In genomic region chr1:154940880-154941228, GRCh38 we compare ENCODE assay signal across 15 cellular contexts. TPM values are rescaled to one million over a fixed set of nuclear protein-coding genes. Genes with fewer than 3 reads are reported as not detected.
DNase-seq lines count a peak whose midpoint lies in the region; TF ChIP-seq lines count a peak whose summit lies in the region.
"Had no signal": no experiment of that assay in that cellular context is flagged by ENCODE, and none has a peak within 500 bp of the region (broad histone marks: within the 10 kb centered on the region; RNA-seq: fewer than 3 reads in every experiment).

No MANE protein-coding gene starts in this region.

- peak overlapping the region; percentile 9 for H3K27ac Mint-ChIP-seq in neural crest cell (ENCODE audit: unreplicated experiment)

- peak overlapping the region; percentile 84 for H3K27ac ChIP-seq in KMS-11
- H3K27ac ChIP-seq: PC-9 had no signal

- H3K4me3 ChIP-seq in KMS-11 (IDR thresholded peaks at IDR 0.05; ENCODE audit: insufficient read depth, low read depth, low read length) (no peak overlapping the region), adipocyte (ENCODE audit: low read length) (peak overlapping the region; percentile 41)
- H3K4me3 ChIP-seq: lower lobe of right lung, PC-9, sigmoid colon had no signal

- no peaks in the 10 kb centered on the region for H3K36me3 ChIP-seq in KMS-11 (ENCODE audit: insufficient read depth)
- no peaks in the 10 kb centered on the region for H3K36me3 ChIP-seq in adipocyte (ENCODE audit: control insufficient read depth, insufficient read depth, low read length, severe bottlenecking)

- DNase-seq in COLO829 (ENCODE audit: low spot score) (peak; percentile 47), adipocyte (ENCODE audit: low read depth) (no peak), neural crest cell (ENCODE audit: low read depth, low spot score) (no peak), HuH-7 (ENCODE audit: low spot score) (no peak), NCI-H446 treated with DMSO at 0.1 percent for 48 hours (lab: John Stamatoyannopoulos, UW) (no peak), germinal center (ENCODE audit: low spot score) (no peak), dedifferentiated amniotic fluid mesenchymal stem cell (ENCODE audit: extremely low spot score) (no peak)
- DNase-seq: central memory CD4-positive, alpha-beta T cell; DMS79; lower lobe of right lung; NCI-H1694 treated with DMSO at 0.1 percent for 48 hours; PC-9; sigmoid colon; stimulated activated CD8-positive, alpha-beta memory T cell treated with anti-CD3 and anti-CD28 coated beads, Interleukin-4, amount 100 ng/mL, for 48 hours had no signal

- TF ChIP-seq CTCF in KMS-11 (conservative IDR thresholded peaks at IDR 0.05; ENCODE audit: low read depth, low read length) (no peak), neural crest cell (conservative IDR thresholded peaks at IDR 0.05) (no peak)

- no peak overlapping the region; the same call in 1 of the 2 replicates for H2AFZ ChIP-seq in KMS-11 (ENCODE audit: low read depth)
- H2AFZ ChIP-seq: PC-9 had no signal

- no peaks in the 10 kb centered on the region for H3K9me3 Mint-ChIP-seq in neural crest cell

- no peaks in the 10 kb centered on the region for H3K27me3 Mint-ChIP-seq in neural crest cell (ENCODE audit: low read depth)

- H3K9me3 ChIP-seq in adipocyte (ENCODE audit: control insufficient read depth, low read length) = no peaks in the 10 kb centered on the region
- H3K9me3 ChIP-seq: lower lobe of right lung, sigmoid colon had no signal

- H3K4me3 Mint-ChIP-seq in neural crest cell = peak overlapping the region; percentile 80

- no peak overlapping the region; the same call in 1 of the 2 replicates for H3K9ac ChIP-seq in KMS-11
- peak overlapping the region; percentile 53 for H3K9ac ChIP-seq in adipocyte (ENCODE audit: low read length)

- H3K79me2 ChIP-seq in KMS-11 (ENCODE audit: insufficient read depth, low read depth) = peaks cover 4% of the 10 kb centered on the region

- H3K36me3 Mint-ChIP-seq in neural crest cell (ENCODE audit: low read depth) = no peaks in the 10 kb centered on the region

- H3K27me3 ChIP-seq in KMS-11 (ENCODE audit: insufficient read depth, low read depth) = no peaks in the 10 kb centered on the region
- no peaks in the 10 kb centered on the region for H3K27me3 ChIP-seq in adipocyte (replicated peaks; ENCODE audit: control insufficient read depth, insufficient read depth, low read length)
- H3K27me3 ChIP-seq: sigmoid colon had no signal

- H3K4me1 ChIP-seq in KMS-11 (ENCODE audit: low read depth, poor library complexity, severe bottlenecking) = peaks cover 87% of the 10 kb centered on the region
- H3K4me1 ChIP-seq in adipocyte (ENCODE audit: control insufficient read depth, insufficient read depth, low read length) = peaks cover 70% of the 10 kb centered on the region

- H4K20me1 ChIP-seq in KMS-11 (ENCODE audit: insufficient read depth) = no peaks in the 10 kb centered on the region

- peaks cover 56% of the 10 kb centered on the region for H3K4me1 Mint-ChIP-seq in neural crest cell

- H3K4me2 ChIP-seq in KMS-11 = peak overlapping the region; percentile 76; the same call in 1 of the 2 replicates
- H3K4me2 ChIP-seq: PC-9 had no signal

RNA-seq across cellular contexts. Expression of gene PMVK, which starts 4.3 kb away (rescaled TPM):
- 33.8 and 37.0 TPM in 2 replicates for total RNA-seq in neural crest cell

RNA-seq across cellular contexts. Expression of gene PBXIP1, which starts 15.0 kb away (rescaled TPM):
- 17.1 and 18.5 TPM in 2 replicates for total RNA-seq in neural crest cell

RNA-seq across cellular contexts. Expression of gene PYGO2, which starts 20.7 kb away (rescaled TPM):
- total RNA-seq in neural crest cell = 63.3 and 65.1 TPM in 2 replicates

RNA-seq across cellular contexts. Expression of gene SHC1, which starts 29.7 kb away (rescaled TPM):
- 90.3 and 92.9 TPM in 2 replicates for total RNA-seq in neural crest cell

RNA-seq across cellular contexts. Expression of gene CKS1B, which starts 33.6 kb away (rescaled TPM):
- total RNA-seq in neural crest cell = 211 and 217 TPM in 2 replicates
